In genomic region chr4:17681921-17682566, GRCh38 we compare ENCODE assay signal across 9 cellular contexts.
"Had no signal": no experiment of that assay in that cellular context is flagged by ENCODE, and none has a peak within 500 bp of the region (broad histone marks: within the 10 kb centered on the region; RNA-seq: fewer than 3 reads in every experiment).

No MANE protein-coding gene starts in this region.

- DNase-seq: H9, HCEC 1CT, IMR-90, KG1 had no signal

- ATAC-seq: GM23338, K562 had no signal

- H3K4me3 ChIP-seq: GM23338, K562 had no signal

- H3K4me3 Mint-ChIP-seq: GM23338, H9 had no signal

- H3K4me1 Mint-ChIP-seq: GM23338, H9 had no signal

- H3K27ac Mint-ChIP-seq: GM23338, H9 had no signal

- FAIRE-seq: H1, H54, HTR-8/SVneo, K562 had no signal
